In the genomic region with DNA sequence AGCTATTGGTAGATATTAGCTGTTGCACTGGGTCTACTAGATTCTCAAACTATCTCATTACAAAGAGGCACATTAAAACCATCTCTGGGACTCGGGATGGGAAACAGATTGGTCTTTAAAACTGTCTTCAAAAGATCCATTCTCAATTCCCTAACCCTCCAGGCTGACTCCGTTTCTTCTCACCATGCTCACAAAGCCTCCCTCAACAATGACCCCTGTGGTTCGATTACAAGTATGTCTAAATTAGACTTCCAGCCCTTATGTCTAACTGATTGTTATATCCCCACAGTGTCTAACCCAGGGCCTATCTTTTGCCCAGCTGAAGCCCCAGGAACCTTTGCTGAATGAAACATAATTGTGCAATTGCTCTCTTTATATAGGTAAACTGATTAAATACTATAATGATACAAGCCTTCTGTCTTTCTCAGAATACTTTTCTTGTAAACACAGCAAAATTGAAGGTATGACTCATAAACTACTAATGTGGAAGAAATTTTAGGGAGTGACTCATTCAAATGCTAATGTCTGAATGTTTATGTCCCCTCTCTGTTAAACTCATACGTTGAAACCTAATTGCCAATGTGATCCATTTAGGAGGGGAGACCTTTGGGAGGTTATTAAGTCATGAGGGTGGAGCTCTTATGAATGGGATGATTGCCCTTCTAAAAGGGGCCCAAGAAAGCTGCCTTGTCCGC, we compare ENCODE assay signal across 15 cellular contexts.
DNase-seq lines count a peak whose midpoint lies in the region; ATAC-seq, FAIRE-seq and TF ChIP-seq lines count a peak whose summit lies in the region.
"Had no signal": no experiment of that assay in that cellular context is flagged by ENCODE, and none has a peak within 500 bp of the region (broad histone marks: within the 10 kb centered on the region; RNA-seq: fewer than 3 reads in every experiment).

No MANE protein-coding gene starts in this region.

- FAIRE-seq in HTR-8/SVneo (lab: Jason Lieb, UNC) (no peak), pancreas (lab: Jason Lieb, UNC) (no peak)
- FAIRE-seq: GM19239 had no signal

- no peak for ATAC-seq in pancreas
- ATAC-seq: left lobe of liver had no signal

- H3K36me3 ChIP-seq in adipocyte (ENCODE audit: control insufficient read depth, insufficient read depth, low read length, severe bottlenecking): no peaks in the 10 kb centered on the region
- H3K36me3 ChIP-seq in pancreas: no peaks in the 10 kb centered on the region
- H3K36me3 ChIP-seq: BLaER1 treated with 17β-estradiol and CSF1 and Interleukin-3, amounts not matched to agents 10 nM and 100 nM; SJCRH30 had no signal

- intact Hi-C loops in pancreas (cut with DNase I): no loop called here

- H3K9me3 ChIP-seq in adipocyte (ENCODE audit: control insufficient read depth, low read length) (no peaks in the 10 kb centered on the region), pancreas (no peaks in the 10 kb centered on the region)
- H3K9me3 ChIP-seq: BLaER1 treated with 17β-estradiol and CSF1 and Interleukin-3, amounts not matched to agents 10 nM and 100 nM; SJCRH30; testis had no signal

- in situ Hi-C loops in ACHN (cut with HindIII; ENCODE audit: low pct_ligation_motif_present, low pct_unique_long_range_greater_than_20kb, low sequenced_read_pairs): no loop called here

- peaks cover 17% of the 10 kb centered on the region for H3K4me1 ChIP-seq in adipocyte (ENCODE audit: control insufficient read depth, insufficient read depth, low read length)
- no peaks in the 10 kb centered on the region for H3K4me1 ChIP-seq in pancreas
- H3K4me1 ChIP-seq: parathyroid adenoma, testis had no signal

- TF ChIP-seq CTCF in pancreas (IDR thresholded peaks at IDR 0.05): no peak

- peak overlapping the region; percentile 4 for H3K4me3 ChIP-seq in adipocyte (ENCODE audit: low read length)
- no peak overlapping the region for H3K4me3 ChIP-seq in pancreas
- H3K4me3 ChIP-seq: BLaER1 treated with 17β-estradiol and CSF1 and Interleukin-3, amounts not matched to agents 10 nM and 100 nM; SJCRH30; testis had no signal

- 68 to 83% methylated on average over 5 of the region's 5 CpGs for WGBS in pancreas, 2 donors

- H3K27me3 ChIP-seq in adipocyte (replicated peaks; ENCODE audit: control insufficient read depth, insufficient read depth, low read length) (no peaks in the 10 kb centered on the region), pancreas (no peaks in the 10 kb centered on the region)
- H3K27me3 ChIP-seq: BLaER1 treated with 17β-estradiol and CSF1 and Interleukin-3, amounts not matched to agents 10 nM and 100 nM; testis had no signal

- peak overlapping the region; percentile 27 for H3K9ac ChIP-seq in adipocyte (ENCODE audit: low read length)
- H3K9ac ChIP-seq: BLaER1 treated with 17β-estradiol and CSF1 and Interleukin-3, amounts not matched to agents 10 nM and 100 nM; parathyroid adenoma had no signal

- H3K27ac ChIP-seq in pancreas: no peak overlapping the region
- H3K27ac ChIP-seq: BLaER1 treated with 17β-estradiol and CSF1 and Interleukin-3, amounts not matched to agents 10 nM and 100 nM; parathyroid adenoma; SJCRH30; testis had no signal

- DNase-seq in ACHN: peak; percentile 28
- peak; percentile 18 for DNase-seq in HTR-8/SVneo (ENCODE audit: insufficient read length, low spot score)
- DNase-seq in adipocyte (ENCODE audit: low read depth): peak; percentile 80
- peak; percentile 20 for DNase-seq in glomerular visceral epithelial cell (ENCODE audit: extremely low spot score)
- DNase-seq in effector CD8-positive, alpha-beta T cell (lab: John Stamatoyannopoulos, UW): no peak
- DNase-seq in pancreas: no peak
- DNase-seq in NOMO-1 treated with DMSO at 0.1 percent for 48 hours (lab: John Stamatoyannopoulos, UW; ENCODE audit: unreplicated experiment): no peak
- no peak for DNase-seq in middle frontal gyrus (ENCODE audit: extremely low spot score, low spot score)
- DNase-seq: erythroblast, SJCRH30, testis had no signal

Comparison
In these comparisons a context has a peak if more than half of its experiments do, and no peak if none do; other contexts are left out.
1. DNase-seq: peak in ACHN (single experiment), HTR-8/SVneo (single experiment), adipocyte (single experiment) and glomerular visceral epithelial cell (single experiment); none in effector CD8-positive, alpha-beta T cell (single experiment), pancreas (0 of 6), NOMO-1 treated with DMSO at 0.1 percent for 48 hours (single experiment) and middle frontal gyrus (single experiment).